In genomic region chr5:136192015-136192525, GRCh38 we compare ENCODE assay signal across 1 cellular context.
TF ChIP-seq lines count a peak whose summit lies in the region.

No MANE protein-coding gene starts in this region.

TF ChIP-seq in WTC11, 78 proteins besides CTCF, POLR2A, EP300 and RAD21 (continued from another document):
- TF ChIP-seq, protein P1, sequence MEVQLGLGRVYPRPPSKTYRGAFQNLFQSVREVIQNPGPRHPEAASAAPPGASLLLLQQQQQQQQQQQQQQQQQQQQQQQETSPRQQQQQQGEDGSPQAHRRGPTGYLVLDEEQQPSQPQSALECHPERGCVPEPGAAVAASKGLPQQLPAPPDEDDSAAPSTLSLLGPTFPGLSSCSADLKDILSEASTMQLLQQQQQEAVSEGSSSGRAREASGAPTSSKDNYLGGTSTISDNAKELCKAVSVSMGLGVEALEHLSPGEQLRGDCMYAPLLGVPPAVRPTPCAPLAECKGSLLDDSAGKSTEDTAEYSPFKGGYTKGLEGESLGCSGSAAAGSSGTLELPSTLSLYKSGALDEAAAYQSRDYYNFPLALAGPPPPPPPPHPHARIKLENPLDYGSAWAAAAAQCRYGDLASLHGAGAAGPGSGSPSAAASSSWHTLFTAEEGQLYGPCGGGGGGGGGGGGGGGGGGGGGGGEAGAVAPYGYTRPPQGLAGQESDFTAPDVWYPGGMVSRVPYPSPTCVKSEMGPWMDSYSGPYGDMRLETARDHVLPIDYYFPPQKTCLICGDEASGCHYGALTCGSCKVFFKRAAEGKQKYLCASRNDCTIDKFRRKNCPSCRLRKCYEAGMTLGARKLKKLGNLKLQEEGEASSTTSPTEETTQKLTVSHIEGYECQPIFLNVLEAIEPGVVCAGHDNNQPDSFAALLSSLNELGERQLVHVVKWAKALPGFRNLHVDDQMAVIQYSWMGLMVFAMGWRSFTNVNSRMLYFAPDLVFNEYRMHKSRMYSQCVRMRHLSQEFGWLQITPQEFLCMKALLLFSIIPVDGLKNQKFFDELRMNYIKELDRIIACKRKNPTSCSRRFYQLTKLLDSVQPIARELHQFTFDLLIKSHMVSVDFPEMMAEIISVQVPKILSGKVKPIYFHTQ (CRISPR knock-in tag; IDR thresholded peaks at IDR 0.05), result no peak
- TF ChIP-seq TEAD1 (CRISPR knock-in tag; IDR thresholded peaks at IDR 0.05) (no peak), NFYB (CRISPR knock-in tag; conservative IDR thresholded peaks at IDR 0.05; ENCODE audit: low read depth) (no peak), ZNF232 (CRISPR knock-in tag; IDR thresholded peaks at IDR 0.05) (no peak), MYBL2 (CRISPR knock-in tag; IDR thresholded peaks at IDR 0.05) (no peak), ZNF138 (CRISPR knock-in tag; conservative IDR thresholded peaks at IDR 0.05) (no peak)
